ENCODE assay signal across 9 cellular contexts in the genomic region with DNA sequence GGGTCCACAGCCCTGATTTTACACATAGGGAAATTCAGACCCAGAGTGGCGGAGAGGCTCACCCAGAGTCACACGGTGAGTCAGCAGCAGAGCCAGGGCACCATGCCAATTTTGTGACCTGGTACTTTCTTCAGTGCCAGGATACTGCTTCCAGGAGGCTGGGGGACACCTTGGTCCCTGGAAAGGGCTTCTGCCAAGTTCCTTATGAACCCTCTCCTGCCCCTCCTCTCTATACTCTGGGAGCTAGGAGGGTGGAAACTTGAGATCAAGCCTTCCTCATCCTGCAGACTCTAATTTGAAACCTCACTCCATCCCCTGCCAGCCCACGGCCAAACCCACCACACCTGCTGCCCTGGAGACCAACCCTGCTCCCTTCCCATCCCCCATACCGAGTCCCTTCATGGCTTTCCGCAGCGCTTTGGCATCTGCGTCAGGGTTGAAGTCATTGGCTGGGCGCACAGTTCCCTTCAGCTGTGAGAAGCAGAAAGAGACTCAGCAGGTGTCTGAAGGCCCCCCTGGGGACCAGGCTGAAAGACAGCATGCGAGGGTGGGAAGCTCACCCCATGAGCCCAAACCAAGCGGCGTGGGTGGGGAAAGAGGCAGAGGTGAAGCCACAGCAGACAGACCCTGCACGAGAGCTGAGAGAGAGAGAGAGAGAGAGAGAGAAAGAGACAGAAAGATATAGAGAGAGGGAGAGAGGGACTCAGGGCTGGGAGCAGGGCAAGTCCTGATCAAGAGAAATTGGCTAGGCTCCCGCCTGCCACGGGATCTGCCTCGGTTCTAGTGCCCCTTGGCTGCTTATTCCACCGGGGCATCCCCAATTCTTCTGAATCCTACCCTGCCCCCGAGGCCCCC. TPM values are rescaled to one million over a fixed set of nuclear protein-coding genes. Genes with fewer than 3 reads are reported as not detected.
DNase-seq lines count a peak whose midpoint lies in the region; ATAC-seq, FAIRE-seq and TF ChIP-seq lines count a peak whose summit lies in the region.
"Had no signal": no experiment of that assay in that cellular context is flagged by ENCODE, and none has a peak within 500 bp of the region (broad histone marks: within the 10 kb centered on the region; RNA-seq: fewer than 3 reads in every experiment).

No MANE protein-coding gene starts in this region.

- H3K9ac ChIP-seq in OCI-LY1 (ENCODE audit: low read length), result peak overlapping the region; percentile 31; the same call in 1 of the 2 replicates

- H3K4me3 Mint-ChIP-seq in central memory CD8-positive, alpha-beta T cell, result peak overlapping the region; percentile 7

- H3K27ac ChIP-seq in A673 (ENCODE audit: low read depth, low read length, poor library complexity, severe bottlenecking), result no peak overlapping the region
- peak overlapping the region; percentile 73 for H3K27ac ChIP-seq in OCI-LY1 (ENCODE audit: low read depth, low read length, poor library complexity, severe bottlenecking)
- no peak overlapping the region for H3K27ac ChIP-seq in small intestine (ENCODE audit: low read depth in 1 of 2, low read length in 1 of 2)

- TF ChIP-seq CTCF in A673 (conservative IDR thresholded peaks at IDR 0.05; ENCODE audit: low read depth, low read length) (no peak), OCI-LY1 (IDR thresholded peaks at IDR 0.05; ENCODE audit: low read length) (no peak)

- H3K9me3 Mint-ChIP-seq in central memory CD8-positive, alpha-beta T cell, result no peaks in the 10 kb centered on the region

- ATAC-seq in GM18867 (IDR thresholded peaks at IDR 0.05; ENCODE audit: unreplicated experiment) (peak; percentile 80), HG02938 (IDR thresholded peaks at IDR 0.05; ENCODE audit: unreplicated experiment) (peak; percentile 84)
- ATAC-seq in central memory CD8-positive, alpha-beta T cell (replicated peaks; ENCODE audit: extremely low read depth, poor library complexity, severe bottlenecking), result no peak

- H4K20me1 ChIP-seq in OCI-LY1 (ENCODE audit: insufficient read depth, low read length), result no peaks in the 10 kb centered on the region

- H2AFZ ChIP-seq in OCI-LY1 (ENCODE audit: low read length), result no peak overlapping the region

- H3F3A ChIP-seq in OCI-LY1 (ENCODE audit: insufficient read depth, low read length), result peaks cover 4% of the 10 kb centered on the region; the same call in 1 of the 2 replicates

- intact Hi-C loops in A673 (cut with micrococcal nuclease; ENCODE audit: unreplicated experiment), result loop anchor here (2.0 kb wide), 1 partner anchor 115 kb away; no protein-coding TSS in a partner anchor

- POLR2A ChIA-PET in A673 (lab: Charles Lee; ENCODE audit: low non-redundant PET), result interaction anchor here (0.6 kb wide), 1 partner anchor 528 kb away, joined by 3 read pairs; no protein-coding TSS in a partner anchor

- peaks cover 34% of the 10 kb centered on the region for H3K4me1 Mint-ChIP-seq in central memory CD8-positive, alpha-beta T cell

- 58 to 72% (median 63%) methylated on average over 16 to 17 of the region's 17 CpGs for WGBS in small intestine, 3 donors

- H3K79me2 ChIP-seq in OCI-LY1 (ENCODE audit: insufficient read depth, low read length), result no peaks in the 10 kb centered on the region

- no TSS peak for BruUV-seq in A673 (replicated peaks; lab: Mats Ljungman, UMichigan)

- H3K4me1 ChIP-seq in A673 (ENCODE audit: insufficient read depth, low read length, poor library complexity, severe bottlenecking) (peaks cover 13% of the 10 kb centered on the region), OCI-LY1 (ENCODE audit: insufficient read depth, low read length, severe bottlenecking) (peaks cover 40% of the 10 kb centered on the region), small intestine (ENCODE audit: control insufficient read depth in 2 of 2, insufficient read depth in 1 of 2, low read depth in 1 of 2, low read length in 1 of 2) (peaks cover 0 to 2% of the 10 kb centered on the region in 2 donors)

- no peak for FAIRE-seq in small intestine (lab: Jason Lieb, UNC)

- no peaks in the 10 kb centered on the region for H3K9me2 ChIP-seq in OCI-LY1 (ENCODE audit: low read depth, low read length)

- H3K9me3 ChIP-seq in A673 (ENCODE audit: low read depth, low read length, poor library complexity, severe bottlenecking) (no peaks in the 10 kb centered on the region), OCI-LY1 (ENCODE audit: low read length) (no peaks in the 10 kb centered on the region), small intestine (ENCODE audit: control insufficient read depth, low read depth) (no peaks in the 10 kb centered on the region)

- H3K36me3 ChIP-seq in A673 (ENCODE audit: insufficient read depth, low read length, poor library complexity, severe bottlenecking) (peaks cover 69% of the 10 kb centered on the region), OCI-LY1 (ENCODE audit: insufficient read depth, low read length) (no peaks in the 10 kb centered on the region), small intestine (ENCODE audit: control insufficient read depth in 2 of 2, insufficient read depth in 2 of 2, low read length in 2 of 2) (peaks cover 0 to 3% of the 10 kb centered on the region in 2 donors)

- H3K4me2 ChIP-seq in OCI-LY1 (ENCODE audit: low read length), result peak overlapping the region; percentile 37

- H3K27ac Mint-ChIP-seq in central memory CD8-positive, alpha-beta T cell (ENCODE audit: low read depth), result peak overlapping the region; percentile 94

- H3K27me3 ChIP-seq in A673 (replicated peaks; ENCODE audit: insufficient read depth, low read depth, low read length, poor library complexity), result no peaks in the 10 kb centered on the region
- no peaks in the 10 kb centered on the region for H3K27me3 ChIP-seq in OCI-LY1 (ENCODE audit: insufficient read depth, low read length)
- H3K27me3 ChIP-seq in small intestine (ENCODE audit: control insufficient read depth in 2 of 2, insufficient read depth in 2 of 2, low read length in 2 of 2), result no peaks in the 10 kb centered on the region
- H3K27me3 ChIP-seq: dorsolateral prefrontal cortex had no signal

- DNase-seq in A673 (ENCODE audit: low spot score) (peak; percentile 68), small intestine (peak; percentile 80), NCI-H510A treated with DMSO at 0.1 percent for 48 hours (lab: John Stamatoyannopoulos, UW) (no peak), foreskin melanocyte (no peak)
- DNase-seq in central memory CD8-positive, alpha-beta T cell (ENCODE audit: low spot score in 2 of 2), result no peak

- H3K36me3 Mint-ChIP-seq in central memory CD8-positive, alpha-beta T cell (ENCODE audit: insufficient read depth), result peaks cover 79% of the 10 kb centered on the region

- H3K4me3 ChIP-seq in A673 (ENCODE audit: low read depth, low read length, poor library complexity, severe bottlenecking), result no peak overlapping the region
- peak overlapping the region; percentile 1 for H3K4me3 ChIP-seq in OCI-LY1 (ENCODE audit: low read depth, low read length, poor library complexity, severe bottlenecking)
- no peak overlapping the region for H3K4me3 ChIP-seq in small intestine (ENCODE audit: low read depth in 1 of 2, low read length in 2 of 2)
- H3K4me3 ChIP-seq: dorsolateral prefrontal cortex had no signal

- CTCF ChIA-PET in A673 (lab: Charles Lee), result interaction anchor here (0.7 kb wide), 1 partner anchor 37 kb away, joined by 3 read pairs; no protein-coding TSS in a partner anchor

- H3K27me3 Mint-ChIP-seq in central memory CD8-positive, alpha-beta T cell, result no peaks in the 10 kb centered on the region

RNA-seq across cellular contexts. Expression of a gene that starts 33.5 kb away (rescaled TPM):
- total RNA-seq in A673 (2021), result 95.9 and 130 TPM in 2 replicates
- 10 to 100 TPM in 2 of 3 donors, 1 to 10 TPM in 1; 7.2 to 68.2 (median 25.1) TPM for polyA plus RNA-seq in small intestine

RNA-seq across cellular contexts. Expression of a gene that starts 43.3 kb away (rescaled TPM):
- total RNA-seq in A673 (2021), result 33.3 and 37.3 TPM in 2 replicates
- 100 to 1,000 TPM in 2 of 3 donors, 10 to 100 TPM in 1; 97.5 to 190 (median 164) TPM for polyA plus RNA-seq in small intestine

Comparison
In these comparisons a context has a peak if more than half of its experiments do, and no peak if none do; other contexts are left out.
1. DNase-seq: peak in A673 (single experiment) and small intestine (single experiment); none in central memory CD8-positive, alpha-beta T cell (0 of 2), NCI-H510A treated with DMSO at 0.1 percent for 48 hours (single experiment) and foreskin melanocyte (single experiment).